ENCODE assay signal across 19 cellular contexts in genomic region chr2:10220045-10220444, GRCh38.
"Had no signal": no experiment of that assay in that cellular context is flagged by ENCODE, and none has a peak within 500 bp of the region (broad histone marks: within the 10 kb centered on the region; RNA-seq: fewer than 3 reads in every experiment).

No MANE protein-coding gene starts in this region.

- H3K4me3 ChIP-seq: ascending aorta, colonic mucosa, dorsolateral prefrontal cortex, esophagus muscularis mucosa, gastrocnemius medialis, left ventricle myocardium inferior, stomach, suprapubic skin, tibial nerve, uterus had no signal

- H3K27ac ChIP-seq: ascending aorta, colonic mucosa, dorsolateral prefrontal cortex, esophagus muscularis mucosa, gastrocnemius medialis, left ventricle myocardium inferior, stomach, suprapubic skin, tibial nerve, uterus, VCaP had no signal

- H3K27me3 ChIP-seq: ascending aorta, colonic mucosa, stomach, tibial nerve, uterus had no signal

- DNase-seq: activated CD4-positive, alpha-beta T cell treated with anti-CD3 and anti-CD28 coated beads, Interleukin-2, amount 10 ng/mL, durations not matched to agents 7 days and 5 days; activated CD4-positive, CD25-positive, alpha-beta regulatory T cell treated with anti-CD3 and anti-CD28 coated beads, Interleukin-2, amount 50 U/mL, for 72 hours; activated CD8-positive, alpha-beta memory T cell treated with anti-CD3 and anti-CD28 coated beads, Interleukin-2, amount 10 ng/mL, durations not matched to agents 7 days and 5 days; activated CD8-positive, alpha-beta T cell treated with anti-CD3 and anti-CD28 coated beads for 36 hours; activated gamma-delta T cell treated with Interleukin-2 at 50 U/mL for 16 hours; activated T-cell treated with anti-CD3 and anti-CD28 coated beads for 4 hours; colonic mucosa; dorsolateral prefrontal cortex; gastrocnemius medialis; hippocampal formation; left ventricle myocardium inferior; stimulated activated CD4-positive, alpha-beta T cell treated with anti-CD3 and anti-CD28 coated beads, Interleukin-1b, Interleukin-23, amount 100 ng/mL, for 48 hours; stomach; uterus had no signal

- ATAC-seq: activated CD8-positive, alpha-beta memory T cell treated with anti-CD3 and anti-CD28 coated beads, Interleukin-2, amount 10 ng/mL, durations not matched to agents 7 days and 5 days; activated CD8-positive, alpha-beta T cell treated with anti-CD3 and anti-CD28 coated beads for 36 hours; gastrocnemius medialis had no signal

- H3K4me1 ChIP-seq: ascending aorta, colonic mucosa, esophagus muscularis mucosa, gastrocnemius medialis, suprapubic skin, tibial nerve, uterus had no signal

- H3K9me3 ChIP-seq: ascending aorta, colonic mucosa, esophagus muscularis mucosa, gastrocnemius medialis, left ventricle myocardium inferior, stomach, suprapubic skin, tibial nerve, uterus had no signal

- H3K36me3 ChIP-seq: ascending aorta, colonic mucosa, esophagus muscularis mucosa, gastrocnemius medialis, left ventricle myocardium inferior, stomach, suprapubic skin, tibial nerve, uterus had no signal
